Comparison of ENCODE assay signal across 19 cellular contexts in the genomic region with DNA sequence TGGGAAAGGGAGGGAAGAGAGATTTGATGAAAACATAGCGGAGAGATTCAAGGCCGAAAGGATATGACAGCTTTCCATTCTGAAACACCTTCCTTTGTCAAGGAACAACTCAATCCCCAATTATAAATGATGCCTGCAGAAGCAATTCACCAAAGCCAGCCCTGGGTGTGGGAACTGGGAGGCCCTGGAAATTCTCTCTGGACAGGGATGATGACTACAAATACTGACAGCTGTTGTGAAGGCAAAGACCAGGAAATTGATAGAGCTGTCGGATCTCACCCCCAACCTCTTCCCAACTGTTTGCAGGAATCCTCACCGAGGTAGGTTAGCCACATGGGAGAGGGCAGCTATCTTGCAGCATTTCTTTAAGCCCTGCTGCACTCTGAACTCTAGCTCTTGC. TPM values are rescaled to one million over a fixed set of nuclear protein-coding genes. Genes with fewer than 3 reads are reported as not detected.
DNase-seq lines count a peak whose midpoint lies in the region; ATAC-seq and TF ChIP-seq lines count a peak whose summit lies in the region.
"Had no signal": no experiment of that assay in that cellular context is flagged by ENCODE, and none has a peak within 500 bp of the region (broad histone marks: within the 10 kb centered on the region; RNA-seq: fewer than 3 reads in every experiment).

No MANE protein-coding gene starts in this region.

- intact Hi-C loops in uterus (cut with DNase I; ENCODE audit: low total_unique reads) (no loop called here), left lung (cut with DNase I) (no loop called here)

- no peaks in the 10 kb centered on the region for H3K36me3 ChIP-seq in SK-N-SH (replicated peaks in 1 of 2; ENCODE audit: control insufficient read depth in 1 of 2, insufficient read depth in 2 of 2, low read length in 1 of 2)
- H3K36me3 ChIP-seq in fibroblast of lung (ENCODE audit: control insufficient read depth, insufficient read depth, low read length): no peaks in the 10 kb centered on the region
- no peaks in the 10 kb centered on the region for H3K36me3 ChIP-seq in neural cell (ENCODE audit: insufficient read depth, low read length)
- no peaks in the 10 kb centered on the region for H3K36me3 ChIP-seq in uterus
- peaks cover 0 to 6% of the 10 kb centered on the region in 2 donors for H3K36me3 ChIP-seq in left lung
- H3K36me3 ChIP-seq: BE2C, right lobe of liver, upper lobe of right lung had no signal

- H4K20me1 ChIP-seq in SK-N-SH (ENCODE audit: insufficient read depth): no peaks in the 10 kb centered on the region
- H4K20me1 ChIP-seq in fibroblast of lung (ENCODE audit: control insufficient read depth, extremely low read depth, insufficient read depth, low read length): no peaks in the 10 kb centered on the region
- no peaks in the 10 kb centered on the region for H4K20me1 ChIP-seq in neural cell (ENCODE audit: insufficient read depth)

- H2AFZ ChIP-seq in SK-N-SH (ENCODE audit: low read depth) (no peak overlapping the region), fibroblast of lung (ENCODE audit: low read length) (no peak overlapping the region), neural cell (ENCODE audit: low read depth, low read length) (no peak overlapping the region)

- TF ChIP-seq POLR2A in uterus (IDR thresholded peaks at IDR 0.05): no peak

- H3K4me2 ChIP-seq in SK-N-SH: peak overlapping the region; percentile 44
- peak overlapping the region; percentile 71 for H3K4me2 ChIP-seq in fibroblast of lung (ENCODE audit: extremely low read depth, insufficient read depth, low read length)
- no peak overlapping the region for H3K4me2 ChIP-seq in neural cell (ENCODE audit: low read length)

- peaks cover 14% of the 10 kb centered on the region for H3F3A ChIP-seq in SK-N-SH (replicated peaks; ENCODE audit: insufficient read depth)
- H3F3A ChIP-seq in neural cell (ENCODE audit: insufficient read depth, low read length, poor library complexity, severe bottlenecking): no peaks in the 10 kb centered on the region

- in situ Hi-C loops in ACHN (cut with HindIII; ENCODE audit: low pct_ligation_motif_present, low pct_unique_long_range_greater_than_20kb, low sequenced_read_pairs): no loop called here

- CTCF ChIA-PET in SK-N-SH (lab: Yijun Ruan, JAX): no interaction called here

- TF ChIP-seq CTCF in SK-N-SH (IDR thresholded peaks at IDR 0.05) (no peak), fibroblast of lung (conservative IDR thresholded peaks at IDR 0.05 in 1 of 2, IDR thresholded peaks at IDR 0.05 in 1 of 2; ENCODE audit: low read depth in 1 of 2, low read length in 2 of 2) (no peak), neural cell (IDR thresholded peaks at IDR 0.05; ENCODE audit: poor library complexity, severe bottlenecking) (no peak), uterus (IDR thresholded peaks at IDR 0.05) (no peak), left lung (IDR thresholded peaks at IDR 0.05) (no peak)

- H3K9me3 ChIP-seq in SK-N-SH: 0 out of 2 replicates have a peak, but pooled peaks cover 5% of the 10 kb centered on the region
- H3K9me3 ChIP-seq in fibroblast of lung (ENCODE audit: control insufficient read depth, insufficient read depth, low read depth, low read length): no peaks in the 10 kb centered on the region
- no peaks in the 10 kb centered on the region for H3K9me3 ChIP-seq in neural cell (ENCODE audit: low read length)
- H3K9me3 ChIP-seq in uterus: no peaks in the 10 kb centered on the region
- H3K9me3 ChIP-seq in left lung: peaks cover 0 to 16% of the 10 kb centered on the region in 2 donors
- H3K9me3 ChIP-seq: BE2C, right lobe of liver, upper lobe of right lung had no signal

- POLR2A ChIA-PET in SK-N-SH (lab: Yijun Ruan, JAX): no interaction called here

- ATAC-seq in SK-N-SH treated with all-trans-retinoic acid at 6 μM for 48 hours (no peak; the same call in 2 of the 3 replicates), left lung (no peak)
- ATAC-seq: upper lobe of right lung had no signal

- no peaks in the 10 kb centered on the region for H3K9me2 ChIP-seq in SK-N-SH
- H3K9me2 ChIP-seq in neural cell (ENCODE audit: insufficient read depth, low read length): no peaks in the 10 kb centered on the region

- no peak for DNase-seq in SK-N-SH
- DNase-seq in fibroblast of lung (ENCODE audit: low read depth in 2 of 2): no peak
- DNase-seq in uterus: no peak
- no peak for DNase-seq in ACHN
- no peak for DNase-seq in iPS-NIHi11 (ENCODE audit: low spot score)
- DNase-seq in left lung: no peak
- DNase-seq: 8988T; amygdala; BE2C; NCI-H2081; NCI-H524 treated with DMSO at 0.1 percent for 48 hours; right lobe of liver; SHP77; stimulated activated CD4-positive, alpha-beta T cell treated with anti-CD3 and anti-CD28 coated beads, Interleukin-1b, Interleukin-23, amount 100 ng/mL, for 48 hours; stimulated activated naive CD4-positive, alpha-beta T cell treated with Interleukin-2 at 50 U/mL for 16 hours; upper lobe of right lung had no signal

- H3K27ac ChIP-seq in SK-N-SH (ENCODE audit: low read depth in 2 of 2, low read length in 1 of 2): peak overlapping the region; percentile 47 to 79; a peak in 3 of 4 replicates
- H3K27ac ChIP-seq in fibroblast of lung (ENCODE audit: insufficient read depth, low read length): no peak overlapping the region
- peak overlapping the region; percentile 47 for H3K27ac ChIP-seq in neural cell (ENCODE audit: low read length)
- H3K27ac ChIP-seq in uterus: peak overlapping the region; percentile 72 to 89
- H3K27ac ChIP-seq in left lung: no peak overlapping the region
- H3K27ac ChIP-seq: right lobe of liver, upper lobe of right lung, VCaP had no signal

- no peaks in the 10 kb centered on the region for H3K79me2 ChIP-seq in SK-N-SH (ENCODE audit: insufficient read depth)
- H3K79me2 ChIP-seq in fibroblast of lung (ENCODE audit: control insufficient read depth, insufficient read depth, low read length): no peaks in the 10 kb centered on the region
- H3K79me2 ChIP-seq in neural cell (replicated peaks; ENCODE audit: insufficient read depth, low read length): no peaks in the 10 kb centered on the region

- 73% methylated on average over 4 of the region's 4 CpGs for WGBS in SK-N-SH (ENCODE audit: low lambda C conversion rate)

- peaks cover 2 to 20% of the 10 kb centered on the region in 2 experiments for H3K4me1 ChIP-seq in SK-N-SH (ENCODE audit: control insufficient read depth in 1 of 2, insufficient read depth in 2 of 2, low read depth in 1 of 2, low read length in 1 of 2)
- H3K4me1 ChIP-seq in fibroblast of lung (ENCODE audit: control insufficient read depth, extremely low read depth, insufficient read depth, low read length): peaks cover 11% of the 10 kb centered on the region
- H3K4me1 ChIP-seq in uterus: peaks cover 10 to 11% of the 10 kb centered on the region in 2 donors
- no peaks in the 10 kb centered on the region for H3K4me1 ChIP-seq in left lung
- H3K4me1 ChIP-seq: BE2C, right lobe of liver had no signal

- TF ChIP-seq EP300 in SK-N-SH (IDR thresholded peaks at IDR 0.05; ENCODE audit: borderline replicate concordance in 1 of 2, low read depth in 1 of 2, low read length in 1 of 2) (no peak), neural cell (conservative IDR thresholded peaks at IDR 0.05; ENCODE audit: poor library complexity, severe bottlenecking) (no peak)

- H3K27me3 ChIP-seq in SK-N-SH (ENCODE audit: insufficient read depth): no peaks in the 10 kb centered on the region
- no peaks in the 10 kb centered on the region for H3K27me3 ChIP-seq in fibroblast of lung (ENCODE audit: control insufficient read depth, insufficient read depth, low read length)
- no peaks in the 10 kb centered on the region for H3K27me3 ChIP-seq in neural cell (ENCODE audit: insufficient read depth, low read depth, low read length)
- no peaks in the 10 kb centered on the region for H3K27me3 ChIP-seq in uterus
- no peaks in the 10 kb centered on the region for H3K27me3 ChIP-seq in left lung
- H3K27me3 ChIP-seq: right lobe of liver, upper lobe of right lung had no signal

- TF ChIP-seq RAD21 in SK-N-SH (IDR thresholded peaks at IDR 0.05; ENCODE audit: low read length) (no peak), neural cell (conservative IDR thresholded peaks at IDR 0.05) (no peak)

- H3K4me3 ChIP-seq in SK-N-SH (ENCODE audit: low read depth in 2 of 2, low read length in 1 of 2) (no peak overlapping the region), fibroblast of lung (replicated peaks in 1 of 4; ENCODE audit: control extremely low read depth in 1 of 4, insufficient read depth in 1 of 4, low read depth in 3 of 4, low read length in 4 of 4) (no peak overlapping the region), neural cell (ENCODE audit: low read length) (peak overlapping the region; percentile 28), uterus (no peak overlapping the region), left lung (no peak overlapping the region)
- H3K4me3 ChIP-seq: right lobe of liver, upper lobe of right lung had no signal

- H3K9ac ChIP-seq in SK-N-SH (peak overlapping the region; percentile 20; the same call in 1 of the 2 replicates), fibroblast of lung (ENCODE audit: insufficient read depth, low read length) (no peak overlapping the region), neural cell (ENCODE audit: low read length) (no peak overlapping the region)

TF ChIP-seq in SK-N-SH, 30 proteins besides CTCF, POLR2A, EP300 and RAD21 (continues in another document):
- TF ChIP-seq FOXM1 (IDR thresholded peaks at IDR 0.05; ENCODE audit: low read depth) (no peak), SIN3A (IDR thresholded peaks at IDR 0.05; ENCODE audit: borderline replicate concordance, low read depth, low read length) (no peak)

TF ChIP-seq in SK-N-SH treated with all-trans-retinoic acid at 6 μM for 48 hours, 23 proteins besides CTCF, POLR2A, EP300 and RAD21 (continues in another document):
- TF ChIP-seq ESRRG (CRISPR knock-in tag; IDR thresholded peaks at IDR 0.05): no peak
- no peak for TF ChIP-seq ISL1 (CRISPR knock-in tag; IDR thresholded peaks at IDR 0.05)
- no peak for TF ChIP-seq ZNF8 (CRISPR knock-in tag; IDR thresholded peaks at IDR 0.05)
- no peak for TF ChIP-seq ZFP3 (CRISPR knock-in tag; IDR thresholded peaks at IDR 0.05)
- no peak for TF ChIP-seq ZC3H10 (CRISPR knock-in tag; IDR thresholded peaks at IDR 0.05)
- TF ChIP-seq ZNF70 (CRISPR knock-in tag; IDR thresholded peaks at IDR 0.05): no peak

RNA-seq across cellular contexts. Expression of gene CCDC149, which starts 54.3 kb away (rescaled TPM):
- 5.5 and 7.0 TPM in 2 replicates for polyA plus RNA-seq in SK-N-SH (2012; rRNA removed)
- 6.6 and 7.1 TPM in 2 replicates for polyA plus RNA-seq in SK-N-SH (2012; cell fraction: cytosol; rRNA removed)
- 8.7 and 10.2 TPM in 2 replicates for polyA plus RNA-seq in SK-N-SH (2012; cell fraction: nucleus; rRNA removed)
- total RNA-seq in fibroblast of lung: 11.0 and 13.9 TPM in 2 replicates
- 11.4 and 14.6 TPM in 2 replicates for polyA plus RNA-seq in fibroblast of lung
- 9.0 and 12.6 TPM in 2 replicates for polyA plus RNA-seq in fibroblast of lung (2012)
- 6.6 and 23.5 TPM in 2 replicates for polyA minus RNA-seq in fibroblast of lung (ENCODE audit: low replicate concordance)
- polyA plus RNA-seq in neural cell: 6.6 and 9.8 TPM in 2 replicates
- 19.4 and 20.2 TPM in 2 replicates for polyA minus RNA-seq in neural cell
- total RNA-seq in uterus: 100 to 1,000 TPM in 2 of 4 donors, 10 to 100 TPM in 2; 18.7 to 462 (median 69.3) TPM
- total RNA-seq in left lung: 10 to 100 TPM; 21.8 to 24.6 TPM

Comparison
In these comparisons a context has a peak if more than half of its experiments do, and no peak if none do; other contexts are left out.
1. H3K27ac ChIP-seq: peak in SK-N-SH (2 of 2), neural cell (single experiment) and uterus (2 of 2); none in fibroblast of lung (single experiment) and left lung (0 of 2).